In the genomic region with DNA sequence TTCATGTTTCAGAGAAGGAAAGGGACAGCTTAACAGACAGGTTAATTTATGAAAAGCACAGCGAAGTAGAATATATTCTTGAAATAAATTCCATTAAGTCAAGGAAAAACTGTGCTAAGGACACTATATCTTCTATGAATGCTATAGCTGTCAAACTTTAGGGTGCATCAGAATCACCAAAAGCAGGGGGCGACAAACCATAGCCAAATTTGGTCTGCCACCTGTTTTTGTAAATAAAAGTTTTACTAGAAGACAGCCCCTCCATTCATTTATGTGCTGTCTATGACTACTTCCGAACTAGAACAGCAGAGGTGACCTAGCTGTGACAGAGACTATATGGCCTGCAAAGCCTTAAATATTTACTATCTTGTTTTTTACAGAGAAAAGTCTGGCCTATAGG, we compare ENCODE assay signal across 2 cellular contexts.
TF ChIP-seq lines count a peak whose summit lies in the region.

No MANE protein-coding gene starts in this region.

TF ChIP-seq in SK-N-SH, 30 proteins besides CTCF, POLR2A, EP300 and RAD21 (continued from another document):
- TF ChIP-seq, protein P1, sequence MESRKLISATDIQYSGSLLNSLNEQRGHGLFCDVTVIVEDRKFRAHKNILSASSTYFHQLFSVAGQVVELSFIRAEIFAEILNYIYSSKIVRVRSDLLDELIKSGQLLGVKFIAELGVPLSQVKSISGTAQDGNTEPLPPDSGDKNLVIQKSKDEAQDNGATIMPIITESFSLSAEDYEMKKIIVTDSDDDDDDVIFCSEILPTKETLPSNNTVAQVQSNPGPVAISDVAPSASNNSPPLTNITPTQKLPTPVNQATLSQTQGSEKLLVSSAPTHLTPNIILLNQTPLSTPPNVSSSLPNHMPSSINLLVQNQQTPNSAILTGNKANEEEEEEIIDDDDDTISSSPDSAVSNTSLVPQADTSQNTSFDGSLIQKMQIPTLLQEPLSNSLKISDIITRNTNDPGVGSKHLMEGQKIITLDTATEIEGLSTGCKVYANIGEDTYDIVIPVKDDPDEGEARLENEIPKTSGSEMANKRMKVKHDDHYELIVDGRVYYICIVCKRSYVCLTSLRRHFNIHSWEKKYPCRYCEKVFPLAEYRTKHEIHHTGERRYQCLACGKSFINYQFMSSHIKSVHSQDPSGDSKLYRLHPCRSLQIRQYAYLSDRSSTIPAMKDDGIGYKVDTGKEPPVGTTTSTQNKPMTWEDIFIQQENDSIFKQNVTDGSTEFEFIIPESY (IDR thresholded peaks at IDR 0.05; ENCODE audit: borderline replicate concordance, low read depth), result no peak
- TF ChIP-seq GATA2 (CRISPR knock-in tag; IDR thresholded peaks at IDR 0.05) (no peak), TEAD4 (IDR thresholded peaks at IDR 0.05; ENCODE audit: borderline replicate concordance, insufficient read depth) (no peak), MXI1 (IDR thresholded peaks at IDR 0.05; ENCODE audit: low read depth, low read length) (no peak)
- TF ChIP-seq, protein P2, sequence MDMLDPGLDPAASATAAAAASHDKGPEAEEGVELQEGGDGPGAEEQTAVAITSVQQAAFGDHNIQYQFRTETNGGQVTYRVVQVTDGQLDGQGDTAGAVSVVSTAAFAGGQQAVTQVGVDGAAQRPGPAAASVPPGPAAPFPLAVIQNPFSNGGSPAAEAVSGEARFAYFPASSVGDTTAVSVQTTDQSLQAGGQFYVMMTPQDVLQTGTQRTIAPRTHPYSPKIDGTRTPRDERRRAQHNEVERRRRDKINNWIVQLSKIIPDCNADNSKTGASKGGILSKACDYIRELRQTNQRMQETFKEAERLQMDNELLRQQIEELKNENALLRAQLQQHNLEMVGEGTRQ (IDR thresholded peaks at IDR 0.05; ENCODE audit: borderline replicate concordance, low read depth, low read length), result no peak
- TF ChIP-seq, protein P3, sequence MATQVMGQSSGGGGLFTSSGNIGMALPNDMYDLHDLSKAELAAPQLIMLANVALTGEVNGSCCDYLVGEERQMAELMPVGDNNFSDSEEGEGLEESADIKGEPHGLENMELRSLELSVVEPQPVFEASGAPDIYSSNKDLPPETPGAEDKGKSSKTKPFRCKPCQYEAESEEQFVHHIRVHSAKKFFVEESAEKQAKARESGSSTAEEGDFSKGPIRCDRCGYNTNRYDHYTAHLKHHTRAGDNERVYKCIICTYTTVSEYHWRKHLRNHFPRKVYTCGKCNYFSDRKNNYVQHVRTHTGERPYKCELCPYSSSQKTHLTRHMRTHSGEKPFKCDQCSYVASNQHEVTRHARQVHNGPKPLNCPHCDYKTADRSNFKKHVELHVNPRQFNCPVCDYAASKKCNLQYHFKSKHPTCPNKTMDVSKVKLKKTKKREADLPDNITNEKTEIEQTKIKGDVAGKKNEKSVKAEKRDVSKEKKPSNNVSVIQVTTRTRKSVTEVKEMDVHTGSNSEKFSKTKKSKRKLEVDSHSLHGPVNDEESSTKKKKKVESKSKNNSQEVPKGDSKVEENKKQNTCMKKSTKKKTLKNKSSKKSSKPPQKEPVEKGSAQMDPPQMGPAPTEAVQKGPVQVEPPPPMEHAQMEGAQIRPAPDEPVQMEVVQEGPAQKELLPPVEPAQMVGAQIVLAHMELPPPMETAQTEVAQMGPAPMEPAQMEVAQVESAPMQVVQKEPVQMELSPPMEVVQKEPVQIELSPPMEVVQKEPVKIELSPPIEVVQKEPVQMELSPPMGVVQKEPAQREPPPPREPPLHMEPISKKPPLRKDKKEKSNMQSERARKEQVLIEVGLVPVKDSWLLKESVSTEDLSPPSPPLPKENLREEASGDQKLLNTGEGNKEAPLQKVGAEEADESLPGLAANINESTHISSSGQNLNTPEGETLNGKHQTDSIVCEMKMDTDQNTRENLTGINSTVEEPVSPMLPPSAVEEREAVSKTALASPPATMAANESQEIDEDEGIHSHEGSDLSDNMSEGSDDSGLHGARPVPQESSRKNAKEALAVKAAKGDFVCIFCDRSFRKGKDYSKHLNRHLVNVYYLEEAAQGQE (IDR thresholded peaks at IDR 0.05; ENCODE audit: low read depth, low read length), result no peak

TF ChIP-seq in SK-N-SH treated with all-trans-retinoic acid at 6 μM for 48 hours, 23 proteins besides CTCF, POLR2A, EP300 and RAD21 (continued from another document):
- TF ChIP-seq, protein P4, sequence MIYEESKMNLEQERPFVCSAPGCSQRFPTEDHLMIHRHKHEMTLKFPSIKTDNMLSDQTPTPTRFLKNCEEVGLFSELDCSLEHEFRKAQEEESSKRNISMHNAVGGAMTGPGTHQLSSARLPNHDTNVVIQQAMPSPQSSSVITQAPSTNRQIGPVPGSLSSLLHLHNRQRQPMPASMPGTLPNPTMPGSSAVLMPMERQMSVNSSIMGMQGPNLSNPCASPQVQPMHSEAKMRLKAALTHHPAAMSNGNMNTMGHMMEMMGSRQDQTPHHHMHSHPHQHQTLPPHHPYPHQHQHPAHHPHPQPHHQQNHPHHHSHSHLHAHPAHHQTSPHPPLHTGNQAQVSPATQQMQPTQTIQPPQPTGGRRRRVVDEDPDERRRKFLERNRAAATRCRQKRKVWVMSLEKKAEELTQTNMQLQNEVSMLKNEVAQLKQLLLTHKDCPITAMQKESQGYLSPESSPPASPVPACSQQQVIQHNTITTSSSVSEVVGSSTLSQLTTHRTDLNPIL (CRISPR knock-in tag; IDR thresholded peaks at IDR 0.05; ENCODE audit: low read depth), result no peak
- TF ChIP-seq ZFP3 (CRISPR knock-in tag; IDR thresholded peaks at IDR 0.05) (no peak), RARB (CRISPR knock-in tag; IDR thresholded peaks at IDR 0.05) (no peak), GLIS3 (CRISPR knock-in tag; IDR thresholded peaks at IDR 0.05) (no peak), ZNF8 (CRISPR knock-in tag; IDR thresholded peaks at IDR 0.05) (no peak), OSR1 (CRISPR knock-in tag; IDR thresholded peaks at IDR 0.05) (no peak)
